In genomic region chr5:159430361-159431018, GRCh38 we compare ENCODE assay signal across 21 cellular contexts.
DNase-seq lines count a peak whose midpoint lies in the region; ATAC-seq and TF ChIP-seq lines count a peak whose summit lies in the region.
"Had no signal": no experiment of that assay in that cellular context is flagged by ENCODE, and none has a peak within 500 bp of the region (broad histone marks: within the 10 kb centered on the region; RNA-seq: fewer than 3 reads in every experiment).

No MANE protein-coding gene starts in this region.

- no peak overlapping the region for H3K9ac ChIP-seq in adipocyte (ENCODE audit: low read length)

- H3K27me3 Mint-ChIP-seq in activated naive CD8-positive, alpha-beta T cell treated with anti-CD3 and anti-CD28 coated beads, Interleukin-2, amount 10 ng/mL, durations not matched to agents 7 days and 5 days, result peaks cover 10% of the 10 kb centered on the region
- no peaks in the 10 kb centered on the region for H3K27me3 Mint-ChIP-seq in activated naive CD8-positive, alpha-beta T cell treated with anti-CD3 and anti-CD28 coated beads for 36 hours
- H3K27me3 Mint-ChIP-seq in memory B cell (no peaks in the 10 kb centered on the region), Caco-2 (ENCODE audit: insufficient read depth, unreplicated experiment) (peaks cover 24% of the 10 kb centered on the region)
- H3K27me3 Mint-ChIP-seq: B cell had no signal

- no TSS peak for BruUV-seq in Caco-2 (replicated peaks; lab: Mats Ljungman, UMichigan)

- CTCF ChIA-PET in Caco-2 (lab: Charles Lee), result no interaction called here

- H3K27ac Mint-ChIP-seq in activated naive CD8-positive, alpha-beta T cell treated with anti-CD3 and anti-CD28 coated beads, Interleukin-2, amount 10 ng/mL, durations not matched to agents 7 days and 5 days, result peak overlapping the region; percentile 26
- H3K27ac Mint-ChIP-seq in activated naive CD8-positive, alpha-beta T cell treated with anti-CD3 and anti-CD28 coated beads for 36 hours, result no peak overlapping the region
- H3K27ac Mint-ChIP-seq in memory B cell (peak overlapping the region; percentile 22), Caco-2 (ENCODE audit: unreplicated experiment) (no peak overlapping the region)
- H3K27ac Mint-ChIP-seq: B cell had no signal

- POLR2A ChIA-PET in activated naive CD8-positive, alpha-beta T cell treated with anti-CD3 and anti-CD28 coated beads, Interleukin-2, amount 10 ng/mL, durations not matched to agents 7 days and 5 days (lab: Charles Lee), result no interaction called here
- POLR2A ChIA-PET in Caco-2 (lab: Charles Lee), result no interaction called here

- H3K9me3 ChIP-seq in adipocyte (ENCODE audit: control insufficient read depth, low read length), result no peaks in the 10 kb centered on the region
- no peaks in the 10 kb centered on the region for H3K9me3 ChIP-seq in Caco-2

- peaks cover 7% of the 10 kb centered on the region for H3K9me3 Mint-ChIP-seq in activated naive CD8-positive, alpha-beta T cell treated with anti-CD3 and anti-CD28 coated beads, Interleukin-2, amount 10 ng/mL, durations not matched to agents 7 days and 5 days
- H3K9me3 Mint-ChIP-seq in activated naive CD8-positive, alpha-beta T cell treated with anti-CD3 and anti-CD28 coated beads for 36 hours, result no peaks in the 10 kb centered on the region
- no peaks in the 10 kb centered on the region for H3K9me3 Mint-ChIP-seq in memory B cell
- no peaks in the 10 kb centered on the region for H3K9me3 Mint-ChIP-seq in Caco-2 (ENCODE audit: unreplicated experiment)

- H3K4me3 ChIP-seq in adipocyte (ENCODE audit: low read length) (no peak overlapping the region), Caco-2 (ENCODE audit: low read depth, low read length) (no peak overlapping the region)
- H3K4me3 ChIP-seq: SK-N-MC had no signal

- no peak overlapping the region for H3K4me3 Mint-ChIP-seq in activated naive CD8-positive, alpha-beta T cell treated with anti-CD3 and anti-CD28 coated beads, Interleukin-2, amount 10 ng/mL, durations not matched to agents 7 days and 5 days
- no peak overlapping the region for H3K4me3 Mint-ChIP-seq in activated naive CD8-positive, alpha-beta T cell treated with anti-CD3 and anti-CD28 coated beads for 36 hours
- no peak overlapping the region for H3K4me3 Mint-ChIP-seq in memory B cell
- no peak overlapping the region for H3K4me3 Mint-ChIP-seq in Caco-2 (ENCODE audit: unreplicated experiment)

- H3K36me3 ChIP-seq in adipocyte (ENCODE audit: control insufficient read depth, insufficient read depth, low read length, severe bottlenecking), result no peaks in the 10 kb centered on the region
- H3K36me3 ChIP-seq in Caco-2 (ENCODE audit: control insufficient read depth, insufficient read depth, low read length), result no peaks in the 10 kb centered on the region

- TF ChIP-seq CTCF in Caco-2 (IDR thresholded peaks at IDR 0.05; ENCODE audit: insufficient read depth in 1 of 2, low read depth in 1 of 2, low read length in 1 of 2, severe bottlenecking in 1 of 2, unreplicated experiment in 1 of 2), result no peak

- no peak for ATAC-seq in activated naive CD8-positive, alpha-beta T cell treated with anti-CD3 and anti-CD28 coated beads, Interleukin-2, amount 10 ng/mL, durations not matched to agents 7 days and 5 days (ENCODE audit: low read depth)
- ATAC-seq in HG03045 (IDR thresholded peaks at IDR 0.05; ENCODE audit: unreplicated experiment), result peak; percentile 31
- no peak for ATAC-seq in memory B cell (ENCODE audit: low read depth)

- H3K4me1 ChIP-seq in adipocyte (ENCODE audit: control insufficient read depth, insufficient read depth, low read length) (no peaks in the 10 kb centered on the region), Caco-2 (no peaks in the 10 kb centered on the region)

- H3K36me3 Mint-ChIP-seq in activated naive CD8-positive, alpha-beta T cell treated with anti-CD3 and anti-CD28 coated beads, Interleukin-2, amount 10 ng/mL, durations not matched to agents 7 days and 5 days, result no peaks in the 10 kb centered on the region
- no peaks in the 10 kb centered on the region for H3K36me3 Mint-ChIP-seq in activated naive CD8-positive, alpha-beta T cell treated with anti-CD3 and anti-CD28 coated beads for 36 hours
- H3K36me3 Mint-ChIP-seq in memory B cell (peaks cover 1% of the 10 kb centered on the region), Caco-2 (ENCODE audit: insufficient read depth, unreplicated experiment) (no peaks in the 10 kb centered on the region)

- H3K4me1 Mint-ChIP-seq in activated naive CD8-positive, alpha-beta T cell treated with anti-CD3 and anti-CD28 coated beads, Interleukin-2, amount 10 ng/mL, durations not matched to agents 7 days and 5 days, result peaks cover 10% of the 10 kb centered on the region
- H3K4me1 Mint-ChIP-seq in activated naive CD8-positive, alpha-beta T cell treated with anti-CD3 and anti-CD28 coated beads for 36 hours, result peaks cover 22% of the 10 kb centered on the region
- peaks cover 32% of the 10 kb centered on the region for H3K4me1 Mint-ChIP-seq in memory B cell
- no peaks in the 10 kb centered on the region for H3K4me1 Mint-ChIP-seq in Caco-2 (ENCODE audit: low read depth, unreplicated experiment)

- no peak for DNase-seq in activated naive CD8-positive, alpha-beta T cell treated with anti-CD3 and anti-CD28 coated beads, Interleukin-2, amount 10 ng/mL, durations not matched to agents 7 days and 5 days
- DNase-seq in activated naive CD8-positive, alpha-beta T cell treated with anti-CD3 and anti-CD28 coated beads for 36 hours, result no peak
- DNase-seq in adipocyte (ENCODE audit: low read depth) (peak; percentile 44), memory B cell (ENCODE audit: low spot score in 2 of 2) (no peak), SKM-1 treated with dmso at 0.1 percent for 144 hours (lab: John Stamatoyannopoulos, UW; ENCODE audit: unreplicated experiment) (no peak), Caco-2 (no peak), hypothalamus (lab: John Stamatoyannopoulos, UW) (no peak)
- DNase-seq: COR-L47, DMS153, GF-D8, H7, Karpas-422, NCI-H1048, NCI-H1436 treated with DMSO at 0.1 percent for 48 hours, NCI-H2029, NCI-H2171, NCI-H526 treated with DMSO at 0.1 percent for 48 hours, Right ventricle myocardium superior had no signal

- H3K27me3 ChIP-seq in adipocyte (replicated peaks; ENCODE audit: control insufficient read depth, insufficient read depth, low read length) (peaks cover 50% of the 10 kb centered on the region), Caco-2 (replicated peaks; ENCODE audit: control insufficient read depth, insufficient read depth, low read length) (no peaks in the 10 kb centered on the region; the same call in 1 of the 2 replicates)

- intact Hi-C loops in Caco-2 (cut with micrococcal nuclease; ENCODE audit: unreplicated experiment), result no loop called here

Comparison
In these comparisons a context has a peak if more than half of its experiments do, and no peak if none do; other contexts are left out.
1. H3K27ac Mint-ChIP-seq: peak in activated naive CD8-positive, alpha-beta T cell treated with anti-CD3 and anti-CD28 coated beads, Interleukin-2, amount 10 ng/mL, durations not matched to agents 7 days and 5 days (single experiment) and memory B cell (single experiment); none in activated naive CD8-positive, alpha-beta T cell treated with anti-CD3 and anti-CD28 coated beads for 36 hours (single experiment) and Caco-2 (single experiment).